ENCODE assay signal across 1 cellular context in the genomic region with DNA sequence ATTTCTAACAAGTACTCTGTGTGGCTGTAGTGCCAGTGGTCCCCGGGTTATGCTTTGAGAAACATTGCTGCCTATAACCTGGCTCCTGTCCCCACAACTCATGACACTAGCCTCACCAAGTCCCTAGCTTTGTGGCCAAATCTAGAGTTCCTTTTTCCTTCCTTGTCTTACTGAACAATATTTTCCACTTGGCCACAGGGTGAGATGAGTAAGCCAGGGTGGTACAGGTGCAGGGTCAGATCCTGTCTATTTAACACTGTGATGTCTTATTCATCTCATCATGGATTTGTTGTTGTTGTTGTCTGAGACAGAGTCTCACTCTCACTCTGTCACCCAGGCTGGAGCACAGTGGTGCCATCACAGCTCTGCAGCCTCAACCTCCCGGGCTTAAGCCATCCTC.
TF ChIP-seq lines count a peak whose summit lies in the region.

No MANE protein-coding gene starts in this region.

TF ChIP-seq in WTC11, 78 proteins besides CTCF, POLR2A, EP300 and RAD21 (continued from another document):
- TF ChIP-seq, protein P1, sequence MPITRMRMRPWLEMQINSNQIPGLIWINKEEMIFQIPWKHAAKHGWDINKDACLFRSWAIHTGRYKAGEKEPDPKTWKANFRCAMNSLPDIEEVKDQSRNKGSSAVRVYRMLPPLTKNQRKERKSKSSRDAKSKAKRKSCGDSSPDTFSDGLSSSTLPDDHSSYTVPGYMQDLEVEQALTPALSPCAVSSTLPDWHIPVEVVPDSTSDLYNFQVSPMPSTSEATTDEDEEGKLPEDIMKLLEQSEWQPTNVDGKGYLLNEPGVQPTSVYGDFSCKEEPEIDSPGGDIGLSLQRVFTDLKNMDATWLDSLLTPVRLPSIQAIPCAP (CRISPR knock-in tag; IDR thresholded peaks at IDR 0.05): no peak
- TF ChIP-seq TEAD1 (CRISPR knock-in tag; IDR thresholded peaks at IDR 0.05) (no peak), ZNF416 (CRISPR knock-in tag; IDR thresholded peaks at IDR 0.05) (no peak), KAT7 (CRISPR knock-in tag; IDR thresholded peaks at IDR 0.05; ENCODE audit: borderline replicate concordance) (no peak), AR (CRISPR knock-in tag; IDR thresholded peaks at IDR 0.05) (no peak), NR3C1 (CRISPR knock-in tag; conservative IDR thresholded peaks at IDR 0.05; ENCODE audit: low read depth) (no peak), ETV6 (CRISPR knock-in tag; IDR thresholded peaks at IDR 0.05) (no peak), ELF4 (CRISPR knock-in tag; IDR thresholded peaks at IDR 0.05; ENCODE audit: low read depth) (no peak), ZNF423 (CRISPR knock-in tag; IDR thresholded peaks at IDR 0.05) (no peak)
- TF ChIP-seq, protein P2, sequence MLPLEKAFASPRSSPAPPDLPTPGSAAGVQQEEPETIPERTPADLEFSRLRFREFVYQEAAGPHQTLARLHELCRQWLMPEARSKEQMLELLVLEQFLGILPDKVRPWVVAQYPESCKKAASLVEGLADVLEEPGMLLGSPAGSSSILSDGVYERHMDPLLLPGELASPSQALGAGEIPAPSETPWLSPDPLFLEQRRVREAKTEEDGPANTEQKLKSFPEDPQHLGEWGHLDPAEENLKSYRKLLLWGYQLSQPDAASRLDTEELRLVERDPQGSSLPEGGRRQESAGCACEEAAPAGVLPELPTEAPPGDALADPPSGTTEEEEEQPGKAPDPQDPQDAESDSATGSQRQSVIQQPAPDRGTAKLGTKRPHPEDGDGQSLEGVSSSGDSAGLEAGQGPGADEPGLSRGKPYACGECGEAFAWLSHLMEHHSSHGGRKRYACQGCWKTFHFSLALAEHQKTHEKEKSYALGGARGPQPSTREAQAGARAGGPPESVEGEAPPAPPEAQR (CRISPR knock-in tag; IDR thresholded peaks at IDR 0.05): no peak
- TF ChIP-seq, protein P3, sequence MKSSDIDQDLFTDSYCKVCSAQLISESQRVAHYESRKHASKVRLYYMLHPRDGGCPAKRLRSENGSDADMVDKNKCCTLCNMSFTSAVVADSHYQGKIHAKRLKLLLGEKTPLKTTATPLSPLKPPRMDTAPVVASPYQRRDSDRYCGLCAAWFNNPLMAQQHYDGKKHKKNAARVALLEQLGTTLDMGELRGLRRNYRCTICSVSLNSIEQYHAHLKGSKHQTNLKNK (CRISPR knock-in tag; IDR thresholded peaks at IDR 0.05): no peak
- TF ChIP-seq, protein P4, sequence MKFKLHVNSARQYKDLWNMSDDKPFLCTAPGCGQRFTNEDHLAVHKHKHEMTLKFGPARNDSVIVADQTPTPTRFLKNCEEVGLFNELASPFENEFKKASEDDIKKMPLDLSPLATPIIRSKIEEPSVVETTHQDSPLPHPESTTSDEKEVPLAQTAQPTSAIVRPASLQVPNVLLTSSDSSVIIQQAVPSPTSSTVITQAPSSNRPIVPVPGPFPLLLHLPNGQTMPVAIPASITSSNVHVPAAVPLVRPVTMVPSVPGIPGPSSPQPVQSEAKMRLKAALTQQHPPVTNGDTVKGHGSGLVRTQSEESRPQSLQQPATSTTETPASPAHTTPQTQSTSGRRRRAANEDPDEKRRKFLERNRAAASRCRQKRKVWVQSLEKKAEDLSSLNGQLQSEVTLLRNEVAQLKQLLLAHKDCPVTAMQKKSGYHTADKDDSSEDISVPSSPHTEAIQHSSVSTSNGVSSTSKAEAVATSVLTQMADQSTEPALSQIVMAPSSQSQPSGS (CRISPR knock-in tag; IDR thresholded peaks at IDR 0.05; ENCODE audit: borderline replicate concordance, low read depth): no peak
- TF ChIP-seq, protein P5, sequence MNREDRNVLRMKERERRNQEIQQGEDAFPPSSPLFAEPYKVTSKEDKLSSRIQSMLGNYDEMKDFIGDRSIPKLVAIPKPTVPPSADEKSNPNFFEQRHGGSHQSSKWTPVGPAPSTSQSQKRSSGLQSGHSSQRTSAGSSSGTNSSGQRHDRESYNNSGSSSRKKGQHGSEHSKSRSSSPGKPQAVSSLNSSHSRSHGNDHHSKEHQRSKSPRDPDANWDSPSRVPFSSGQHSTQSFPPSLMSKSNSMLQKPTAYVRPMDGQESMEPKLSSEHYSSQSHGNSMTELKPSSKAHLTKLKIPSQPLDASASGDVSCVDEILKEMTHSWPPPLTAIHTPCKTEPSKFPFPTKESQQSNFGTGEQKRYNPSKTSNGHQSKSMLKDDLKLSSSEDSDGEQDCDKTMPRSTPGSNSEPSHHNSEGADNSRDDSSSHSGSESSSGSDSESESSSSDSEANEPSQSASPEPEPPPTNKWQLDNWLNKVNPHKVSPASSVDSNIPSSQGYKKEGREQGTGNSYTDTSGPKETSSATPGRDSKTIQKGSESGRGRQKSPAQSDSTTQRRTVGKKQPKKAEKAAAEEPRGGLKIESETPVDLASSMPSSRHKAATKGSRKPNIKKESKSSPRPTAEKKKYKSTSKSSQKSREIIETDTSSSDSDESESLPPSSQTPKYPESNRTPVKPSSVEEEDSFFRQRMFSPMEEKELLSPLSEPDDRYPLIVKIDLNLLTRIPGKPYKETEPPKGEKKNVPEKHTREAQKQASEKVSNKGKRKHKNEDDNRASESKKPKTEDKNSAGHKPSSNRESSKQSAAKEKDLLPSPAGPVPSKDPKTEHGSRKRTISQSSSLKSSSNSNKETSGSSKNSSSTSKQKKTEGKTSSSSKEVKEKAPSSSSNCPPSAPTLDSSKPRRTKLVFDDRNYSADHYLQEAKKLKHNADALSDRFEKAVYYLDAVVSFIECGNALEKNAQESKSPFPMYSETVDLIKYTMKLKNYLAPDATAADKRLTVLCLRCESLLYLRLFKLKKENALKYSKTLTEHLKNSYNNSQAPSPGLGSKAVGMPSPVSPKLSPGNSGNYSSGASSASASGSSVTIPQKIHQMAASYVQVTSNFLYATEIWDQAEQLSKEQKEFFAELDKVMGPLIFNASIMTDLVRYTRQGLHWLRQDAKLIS (CRISPR knock-in tag; IDR thresholded peaks at IDR 0.05; ENCODE audit: borderline replicate concordance): no peak
TF ChIP-seq in WTC11: peak in this region for 0.
